ENCODE assay signal across 19 cellular contexts in the genomic region with DNA sequence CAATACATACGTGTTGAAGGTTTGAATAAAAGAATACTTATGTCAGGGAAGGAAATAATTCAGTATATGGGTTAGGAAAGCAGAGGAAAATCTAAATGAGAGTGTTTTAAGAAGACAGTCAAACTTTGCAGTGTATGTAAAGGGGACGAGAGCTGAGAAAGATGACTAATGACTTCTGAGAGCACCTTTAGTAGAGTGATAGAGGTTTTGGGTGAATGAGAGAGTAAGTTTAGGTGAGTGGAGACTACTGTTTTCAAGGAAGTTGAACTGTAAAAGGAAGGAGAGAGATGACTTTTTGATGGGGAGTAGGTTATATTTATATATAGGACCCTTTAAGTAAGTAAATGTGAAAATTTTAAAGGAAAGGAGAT. TPM values are rescaled to one million over a fixed set of nuclear protein-coding genes. Genes with fewer than 3 reads are reported as not detected.
DNase-seq lines count a peak whose midpoint lies in the region; ATAC-seq, FAIRE-seq and TF ChIP-seq lines count a peak whose summit lies in the region.
"Had no signal": no experiment of that assay in that cellular context is flagged by ENCODE, and none has a peak within 500 bp of the region (broad histone marks: within the 10 kb centered on the region; RNA-seq: fewer than 3 reads in every experiment).

No MANE protein-coding gene starts in this region.

- no peak for TF ChIP-seq EP300 in K562 (IDR thresholded peaks at IDR 0.05; ENCODE audit: low read length)
- TF ChIP-seq EP300 in HepG2 (IDR thresholded peaks at IDR 0.05; ENCODE audit: low read depth in 2 of 2, low read length in 2 of 2) = no peak
- TF ChIP-seq EP300 in HepG2 (CRISPR knock-in tag; IDR thresholded peaks at IDR 0.05; ENCODE audit: borderline replicate concordance) = no peak

- H3K9me3 Mint-ChIP-seq in activated CD8-positive, alpha-beta T cell treated with anti-CD3 and anti-CD28 coated beads for 36 hours = no peaks in the 10 kb centered on the region
- no peaks in the 10 kb centered on the region for H3K9me3 Mint-ChIP-seq in activated CD8-positive, alpha-beta T cell treated with anti-CD3 and anti-CD28 coated beads, Interleukin-2, amount 10 ng/mL, durations not matched to agents 7 days and 5 days (ENCODE audit: insufficient read depth)
- H3K9me3 Mint-ChIP-seq: CD4-positive, CD25-positive, alpha-beta regulatory T cell; type B pancreatic cell had no signal

- FAIRE-seq in K562 (lab: Jason Lieb, UNC) (no peak), HepG2 (lab: Jason Lieb, UNC) (no peak), HTR-8/SVneo (lab: Jason Lieb, UNC) (no peak)
- FAIRE-seq: A549, islet of Langerhans had no signal

- TF ChIP-seq CTCF in activated CD8-positive, alpha-beta T cell treated with anti-CD3 and anti-CD28 coated beads for 36 hours (IDR thresholded peaks at IDR 0.05) = no peak
- no peak for TF ChIP-seq CTCF in PC-3 (conservative IDR thresholded peaks at IDR 0.05; ENCODE audit: low read depth, low read length)
- TF ChIP-seq CTCF in K562 (IDR thresholded peaks at IDR 0.05 in 2 of 3, conservative IDR thresholded peaks at IDR 0.05 in 1 of 3; ENCODE audit: insufficient read depth in 2 of 3, low read depth in 1 of 3, low read length in 3 of 3) = no peak
- TF ChIP-seq CTCF in HepG2 (CRISPR knock-in tag; IDR thresholded peaks at IDR 0.05) = no peak

- H3K9me2 ChIP-seq in PC-3 (replicated peaks; ENCODE audit: low read length) = no peaks in the 10 kb centered on the region

- H3K9me1 ChIP-seq in K562 (ENCODE audit: control insufficient read depth, insufficient read depth, low read length) = no peaks in the 10 kb centered on the region

- H3K4me2 ChIP-seq in PC-3 (ENCODE audit: low read length) (peak overlapping the region; percentile 76), K562 (ENCODE audit: insufficient read depth, low read length) (peak overlapping the region; percentile 3; the same call in 1 of the 2 replicates), skeletal muscle satellite cell (ENCODE audit: low read length) (peak overlapping the region; percentile 69), HepG2 (ENCODE audit: low read depth, low read length) (no peak overlapping the region)
- H3K4me2 ChIP-seq: A549 had no signal

- CTCF ChIA-PET in activated CD8-positive, alpha-beta T cell treated with anti-CD3 and anti-CD28 coated beads for 36 hours (lab: Charles Lee) = interaction anchor here (0.6 to 2.0 kb wide), 5 partner anchors 10 to 438 kb away, joined by 3 to 10 read pairs (median 5); a partner anchor contains a TSS
- CTCF ChIA-PET in activated CD8-positive, alpha-beta T cell treated with anti-CD3 and anti-CD28 coated beads, Interleukin-2, amount 10 ng/mL, durations not matched to agents 7 days and 5 days (lab: Charles Lee) = interaction anchor here (0.8 to 2.2 kb wide), 3 partner anchors 10 to 439 kb away, joined by 4 to 7 read pairs (median 6); a partner anchor contains a TSS
- CTCF ChIA-PET in PC-3 (lab: Charles Lee) = interaction anchor here (0.6 to 1.1 kb wide), 3 partner anchors 192 to 1083 kb away, joined by 3 to 4 read pairs (median 3); no protein-coding TSS in a partner anchor
- CTCF ChIA-PET in K562 (lab: Yijun Ruan, JAX; ENCODE audit: low intra/inter-chr PET ratio) = no interaction called here
- CTCF ChIA-PET in HepG2 (lab: Yijun Ruan, JAX; ENCODE audit: low intra/inter-chr PET ratio, low total read pairs) = no interaction called here

- POLR2A ChIA-PET in activated CD8-positive, alpha-beta T cell treated with anti-CD3 and anti-CD28 coated beads for 36 hours (lab: Charles Lee) = interaction anchor here (1.1 to 1.3 kb wide), 2 partner anchors 10 to 207 kb away, joined by 3 to 7 read pairs; a partner anchor contains a TSS
- POLR2A ChIA-PET in activated CD8-positive, alpha-beta T cell treated with anti-CD3 and anti-CD28 coated beads, Interleukin-2, amount 10 ng/mL, durations not matched to agents 7 days and 5 days (lab: Charles Lee) = interaction anchor here (2.3 kb wide), 1 partner anchor 9 kb away, joined by 12 read pairs; a partner anchor contains a TSS
- POLR2A ChIA-PET in PC-3 (lab: Charles Lee; ENCODE audit: unreplicated experiment) = interaction anchor here (0.6 to 1.9 kb wide), 4 partner anchors 10 to 271 kb away, joined by 3 to 20 read pairs (median 9); a partner anchor contains a TSS
- POLR2A ChIA-PET in K562 (lab: Yijun Ruan, JAX) = interaction anchor here (1.0 to 3.1 kb wide), 2 partner anchors 10 to 131 kb away, joined by 4 to 20 read pairs; a partner anchor contains a TSS
- POLR2A ChIA-PET in HepG2 (lab: Yijun Ruan, JAX) = interaction anchor here (2.5 kb wide), 1 partner anchor 10 kb away, joined by 13 read pairs; a partner anchor contains a TSS

- in situ Hi-C loops in K562 (cut with MboI) = no loop called here
- in situ Hi-C loops in HepG2 (cut with HindIII; ENCODE audit: extremely low pct_ligation_motif_present, low pct_unique_long_range_greater_than_20kb) = no loop called here

- H3K4me1 ChIP-seq in PC-3 (ENCODE audit: insufficient read depth, low read length) = peaks cover 36% of the 10 kb centered on the region
- H3K4me1 ChIP-seq in K562 (replicated peaks in 1 of 2; ENCODE audit: control insufficient read depth in 2 of 2, insufficient read depth in 2 of 2, low read length in 2 of 2) = peaks cover 0 to 35% of the 10 kb centered on the region in 2 experiments; a peak in 3 of 5 replicates
- H3K4me1 ChIP-seq in skeletal muscle satellite cell (ENCODE audit: control insufficient read depth, insufficient read depth, low read length) = peaks cover 42% of the 10 kb centered on the region
- peaks cover 6% of the 10 kb centered on the region for H3K4me1 ChIP-seq in HepG2 (ENCODE audit: insufficient read depth, low read length)
- H3K4me1 ChIP-seq: A549, colonic mucosa had no signal

- TSS peak; percentile 18 for BruUV-seq in PC-3 (replicated peaks; lab: Mats Ljungman, UMichigan)
- BruUV-seq in K562 (replicated peaks; lab: Mats Ljungman, UMichigan) = no TSS peak
- BruUV-seq in HepG2 (replicated peaks; lab: Mats Ljungman, UMichigan) = no TSS peak

- H3K9ac ChIP-seq in PC-3 (ENCODE audit: low read length) (no peak overlapping the region), K562 (ENCODE audit: insufficient read depth in 1 of 2, low read depth in 2 of 2, low read length in 2 of 2) (no peak overlapping the region), skeletal muscle satellite cell (ENCODE audit: low read depth, low read length) (peak overlapping the region; percentile 23), HepG2 (ENCODE audit: insufficient read depth, low read depth, low read length) (no peak overlapping the region)

- peak overlapping the region; percentile 45 for H3K4me3 ChIP-seq in PC-3 (ENCODE audit: low read length)
- H3K4me3 ChIP-seq in K562 = no peak overlapping the region
- H3K4me3 ChIP-seq in skeletal muscle satellite cell (ENCODE audit: low read length) = peak overlapping the region; percentile 26
- no peak overlapping the region for H3K4me3 ChIP-seq in HepG2 (replicated peaks in 1 of 3; ENCODE audit: insufficient read depth in 1 of 3, low read depth in 2 of 3, low read length in 3 of 3)
- H3K4me3 ChIP-seq: A549, colonic mucosa, heart right ventricle had no signal

- TF ChIP-seq POLR2A in K562 (conservative IDR thresholded peaks at IDR 0.05) (no peak), HepG2 (IDR thresholded peaks at IDR 0.05; ENCODE audit: insufficient read depth in 1 of 2, low read depth in 2 of 2, low read length in 2 of 2) (no peak)

- H3K79me2 ChIP-seq in PC-3 (ENCODE audit: low read length) (peaks cover 79% of the 10 kb centered on the region), K562 (ENCODE audit: control insufficient read depth, insufficient read depth, low read length) (peaks cover 93% of the 10 kb centered on the region), HepG2 (ENCODE audit: insufficient read depth, low read length) (peaks cover 89% of the 10 kb centered on the region)

- H3K9me3 ChIP-seq in PC-3 (ENCODE audit: low read length) = no peaks in the 10 kb centered on the region
- no peaks in the 10 kb centered on the region for H3K9me3 ChIP-seq in K562 (replicated peaks; ENCODE audit: control insufficient read depth, insufficient read depth, low read depth, low read length)
- no peaks in the 10 kb centered on the region for H3K9me3 ChIP-seq in skeletal muscle satellite cell (replicated peaks; ENCODE audit: low read length)
- H3K9me3 ChIP-seq in HepG2 (ENCODE audit: low read length) = no peaks in the 10 kb centered on the region
- H3K9me3 ChIP-seq: A549, colonic mucosa, heart right ventricle, neutrophil had no signal

- H3K27me3 ChIP-seq in PC-3 (ENCODE audit: low read length) (no peaks in the 10 kb centered on the region), K562 (ENCODE audit: control insufficient read depth in 2 of 2, insufficient read depth in 2 of 2, low read length in 2 of 2) (no peaks in the 10 kb centered on the region), skeletal muscle satellite cell (ENCODE audit: control insufficient read depth, insufficient read depth, low read length) (no peaks in the 10 kb centered on the region), HepG2 (ENCODE audit: control insufficient read depth in 1 of 2, insufficient read depth in 2 of 2, low read length in 2 of 2) (no peaks in the 10 kb centered on the region)
- H3K27me3 ChIP-seq: colonic mucosa, heart right ventricle, neutrophil had no signal

- DNase-seq in activated CD8-positive, alpha-beta T cell treated with anti-CD3 and anti-CD28 coated beads for 36 hours = no peak
- DNase-seq in activated CD8-positive, alpha-beta T cell treated with anti-CD3 and anti-CD28 coated beads, Interleukin-2, amount 10 ng/mL, durations not matched to agents 7 days and 5 days = no peak
- DNase-seq in PC-3 (peak; percentile 45), K562 (ENCODE audit: extremely low read depth in 1 of 4, low spot score in 3 of 4) (peak in 1 of 4 experiments; percentile 18), HepG2 (ENCODE audit: low spot score) (no peak), HTR-8/SVneo (ENCODE audit: insufficient read length, low spot score) (no peak), NCI-H345 treated with DMSO at 0.1 percent for 48 hours (lab: John Stamatoyannopoulos, UW; ENCODE audit: unreplicated experiment) (no peak)
- DNase-seq: aorta; CD4-positive, CD25-positive, alpha-beta regulatory T cell; colonic mucosa; DMS79; heart right ventricle; NCI-H2029 treated with DMSO at 0.1 percent for 48 hours had no signal

- intact Hi-C loops in activated CD8-positive, alpha-beta T cell treated with anti-CD3 and anti-CD28 coated beads for 36 hours (cut with micrococcal nuclease) = no loop called here
- intact Hi-C loops in PC-3 (cut with micrococcal nuclease) (no loop called here), K562 (cut with micrococcal nuclease) (no loop called here), HepG2 (cut with micrococcal nuclease; ENCODE audit: unreplicated experiment) (no loop called here)

- H3K27ac ChIP-seq in PC-3 (ENCODE audit: low read length) (peak overlapping the region; percentile 69), K562 (ENCODE audit: extremely low read depth, low read depth, low read length) (no peak overlapping the region), HepG2 (ENCODE audit: extremely low read length, insufficient read depth, low read length) (no peak overlapping the region)
- H3K27ac ChIP-seq: A549, colonic mucosa, heart right ventricle, neutrophil had no signal

- no peak for TF ChIP-seq RAD21 in K562 (CRISPR knock-in tag; conservative IDR thresholded peaks at IDR 0.05 in 1 of 2, IDR thresholded peaks at IDR 0.05 in 1 of 2)
- no peak for TF ChIP-seq RAD21 in HepG2 (CRISPR knock-in tag; IDR thresholded peaks at IDR 0.05)

- WGBS in K562 (ENCODE audit: insufficient coverage, low coverage, missing lambda C conversion rate) = 8% methylated on average over 2 of the region's 2 CpGs
- WGBS in HepG2 (ENCODE audit: low lambda C conversion rate) = 99% methylated on average over 2 of the region's 2 CpGs

- H3K27me3 Mint-ChIP-seq in activated CD8-positive, alpha-beta T cell treated with anti-CD3 and anti-CD28 coated beads for 36 hours = no peaks in the 10 kb centered on the region
- H3K27me3 Mint-ChIP-seq in activated CD8-positive, alpha-beta T cell treated with anti-CD3 and anti-CD28 coated beads, Interleukin-2, amount 10 ng/mL, durations not matched to agents 7 days and 5 days (ENCODE audit: low read depth) = no peaks in the 10 kb centered on the region
- H3K27me3 Mint-ChIP-seq: CD4-positive, CD25-positive, alpha-beta regulatory T cell; type B pancreatic cell had no signal

- H3K36me3 ChIP-seq in PC-3 (ENCODE audit: low read depth, low read length) = no peaks in the 10 kb centered on the region
- H3K36me3 ChIP-seq in K562 (ENCODE audit: control insufficient read depth, insufficient read depth, low read length) = peaks cover 5% of the 10 kb centered on the region; the same call in 1 of the 3 replicates
- no peaks in the 10 kb centered on the region for H3K36me3 ChIP-seq in skeletal muscle satellite cell (ENCODE audit: insufficient read depth, low read length)
- H3K36me3 ChIP-seq in HepG2 (replicated peaks in 1 of 2; ENCODE audit: control insufficient read depth in 1 of 2, insufficient read depth in 2 of 2, low read length in 2 of 2) = no peaks in the 10 kb centered on the region; a peak in 1 of 5 replicates
- H3K36me3 ChIP-seq: colonic mucosa, heart right ventricle, neutrophil had no signal

- H3K36me3 Mint-ChIP-seq in activated CD8-positive, alpha-beta T cell treated with anti-CD3 and anti-CD28 coated beads for 36 hours (ENCODE audit: low read depth) = no peaks in the 10 kb centered on the region
- H3K36me3 Mint-ChIP-seq in activated CD8-positive, alpha-beta T cell treated with anti-CD3 and anti-CD28 coated beads, Interleukin-2, amount 10 ng/mL, durations not matched to agents 7 days and 5 days (ENCODE audit: low read depth) = no peaks in the 10 kb centered on the region
- H3K36me3 Mint-ChIP-seq: type B pancreatic cell had no signal

- H2AFZ ChIP-seq in PC-3 (ENCODE audit: low read length) = no peak overlapping the region
- H2AFZ ChIP-seq in K562 (ENCODE audit: low read depth, low read length) = no peak overlapping the region
- no peak overlapping the region for H2AFZ ChIP-seq in HepG2 (ENCODE audit: low read length)

- no peaks in the 10 kb centered on the region for H3F3A ChIP-seq in PC-3 (ENCODE audit: low read length, unreplicated experiment)

- no peaks in the 10 kb centered on the region for H4K20me1 ChIP-seq in PC-3 (ENCODE audit: low read length)
- peaks cover 32% of the 10 kb centered on the region for H4K20me1 ChIP-seq in K562 (replicated peaks; ENCODE audit: control insufficient read depth, insufficient read depth, low read length)
- peaks cover 10% of the 10 kb centered on the region; the same call in 1 of the 2 replicates for H4K20me1 ChIP-seq in HepG2 (ENCODE audit: insufficient read depth, low read length)

- peak overlapping the region; percentile 20 for H3K4me3 Mint-ChIP-seq in activated CD8-positive, alpha-beta T cell treated with anti-CD3 and anti-CD28 coated beads for 36 hours
- no peak overlapping the region for H3K4me3 Mint-ChIP-seq in activated CD8-positive, alpha-beta T cell treated with anti-CD3 and anti-CD28 coated beads, Interleukin-2, amount 10 ng/mL, durations not matched to agents 7 days and 5 days
- H3K4me3 Mint-ChIP-seq: CD4-positive, CD25-positive, alpha-beta regulatory T cell; type B pancreatic cell had no signal

- peak; percentile 86 for ATAC-seq in activated CD8-positive, alpha-beta T cell treated with anti-CD3 and anti-CD28 coated beads for 36 hours
- no peak for ATAC-seq in activated CD8-positive, alpha-beta T cell treated with anti-CD3 and anti-CD28 coated beads, Interleukin-2, amount 10 ng/mL, durations not matched to agents 7 days and 5 days
- ATAC-seq in PC-3 = peak; percentile 25
- ATAC-seq in K562 = peak; percentile 74
- no peak for ATAC-seq in HepG2
- ATAC-seq: A549, sciatic nerve had no signal

- peaks cover 47% of the 10 kb centered on the region for H3K4me1 Mint-ChIP-seq in activated CD8-positive, alpha-beta T cell treated with anti-CD3 and anti-CD28 coated beads for 36 hours (ENCODE audit: low read depth)
- peaks cover 6% of the 10 kb centered on the region for H3K4me1 Mint-ChIP-seq in activated CD8-positive, alpha-beta T cell treated with anti-CD3 and anti-CD28 coated beads, Interleukin-2, amount 10 ng/mL, durations not matched to agents 7 days and 5 days (ENCODE audit: low read depth)

- peak overlapping the region; percentile 81 for H3K27ac Mint-ChIP-seq in activated CD8-positive, alpha-beta T cell treated with anti-CD3 and anti-CD28 coated beads for 36 hours
- H3K27ac Mint-ChIP-seq in activated CD8-positive, alpha-beta T cell treated with anti-CD3 and anti-CD28 coated beads, Interleukin-2, amount 10 ng/mL, durations not matched to agents 7 days and 5 days = no peak overlapping the region

RNA-seq across cellular contexts. Expression of a gene that starts 9.4 kb away (rescaled TPM):
- 10 to 100 TPM; 14.4 to 20.5 TPM for total RNA-seq in activated CD8-positive, alpha-beta T cell treated with anti-CD3 and anti-CD28 coated beads for 36 hours
- total RNA-seq in activated CD8-positive, alpha-beta T cell treated with anti-CD3 and anti-CD28 coated beads, Interleukin-2, amount 10 ng/mL, durations not matched to agents 7 days and 5 days = 10 to 100 TPM; 28.6 to 29.3 TPM
- total RNA-seq in PC-3 (2014; rRNA removed) (25.6 and 37.9 TPM in 2 replicates), K562 (2014; rRNA removed) (26.7 and 28.0 TPM in 2 replicates), K562 (2014; rRNA removed; fragmentation: Illumina TruSeq; extraction: Trizol) (48.7 and 56.5 TPM in 2 replicates), K562 (2015; rRNA removed; fragmentation: Illumina TruSeq; extraction: Trizol) (32.0 and 35.2 TPM in 2 replicates), K562 (2021) (42.8 and 48.2 TPM in 2 replicates), HepG2 (2016; rRNA removed; fragmentation: Illumina TruSeq; extraction: Trizol) (28.7 and 44.5 TPM in 2 replicates)
- 86.1 and 137 TPM in 2 replicates for total RNA-seq in K562 (2011; cell fraction: chromatin; rRNA removed; ENCODE audit: low replicate concordance)
- total RNA-seq in K562 (2011; cell fraction: nucleolus; rRNA removed) = 23.0 and 30.1 TPM in 2 replicates
- 48.8 and 56.6 TPM in 2 replicates for total RNA-seq in K562 (2011; cell fraction: nucleoplasm; rRNA removed)
- polyA plus RNA-seq in K562 (2011; rRNA removed) (75.2 and 85.8 TPM in 2 replicates), K562 (2014; fragmentation: Illumina TruSeq; extraction: Trizol) (24.4 and 29.0 TPM in 2 replicates), K562 (2014; fragmentation: Nextera tagmentation; extraction: Ambion mirVana) (10 to 100 TPM; 43.7 to 49.3 TPM), K562 (2014; rRNA removed) (23.4 and 25.8 TPM in 2 replicates), HepG2 (2011; rRNA removed) (26.5 and 35.4 TPM in 2 replicates)
- polyA plus RNA-seq in K562 (2011; cell fraction: cytosol; rRNA removed) = 13.5 and 23.4 TPM in 2 replicates
- 27.0 and 42.7 TPM in 2 replicates for polyA plus RNA-seq in K562 (2011; cell fraction: nucleus; rRNA removed)
- 20.5 and 23.1 TPM in 2 replicates for polyA plus RNA-seq in K562 (2012)
- 104 and 139 TPM in 2 replicates for polyA minus RNA-seq in K562 (2011; rRNA and poly(A)+ RNA removed)
- polyA minus RNA-seq in K562 (2011; cell fraction: cytosol; rRNA and poly(A)+ RNA removed) = 35.6 and 41.3 TPM in 2 replicates
- 27.5 and 53.5 TPM in 2 replicates for polyA minus RNA-seq in K562 (2011; cell fraction: nucleus; rRNA and poly(A)+ RNA removed)
- total RNA-seq in skeletal muscle satellite cell (2012; rRNA removed) = 55.0 and 55.3 TPM in 2 replicates
- 5.2 and 5.6 TPM in 2 replicates for total RNA-seq in HepG2 (2016; cell fraction: cytosol; rRNA removed; fragmentation: Illumina TruSeq; extraction: Trizol; ENCODE audit: low read depth)
- 29.0 and 42.5 TPM in 2 replicates for total RNA-seq in HepG2 (2016; cell fraction: insoluble cytoplasmic fraction; rRNA removed; fragmentation: Illumina TruSeq; extraction: Trizol)
- total RNA-seq in HepG2 (2016; cell fraction: membrane; rRNA removed; fragmentation: Illumina TruSeq; extraction: Trizol) = 9.4 and 12.5 TPM in 2 replicates
- total RNA-seq in HepG2 (2016; cell fraction: nucleus; rRNA removed; fragmentation: Illumina TruSeq; extraction: Trizol) = 35.8 and 37.8 TPM in 2 replicates
- polyA plus RNA-seq in HepG2 (2011; cell fraction: cytosol; rRNA removed) = 8.8 and 13.6 TPM in 2 replicates
- 13.1 and 13.7 TPM in 2 replicates for polyA plus RNA-seq in HepG2 (2011; cell fraction: nucleus; rRNA removed)
- polyA plus RNA-seq in HepG2 (2012) = 26.0 and 27.5 TPM in 2 replicates
- 1.2 and 1.3 TPM in 2 replicates for polyA plus RNA-seq in HepG2 (2016; cell fraction: cytosol; fragmentation: Illumina TruSeq; extraction: Trizol; ENCODE audit: low read depth)
- polyA plus RNA-seq in HepG2 (2016; cell fraction: insoluble cytoplasmic fraction; fragmentation: Illumina TruSeq; extraction: Trizol; ENCODE audit: low read depth) = 22.6 and 26.1 TPM in 2 replicates
- 4.5 and 4.6 TPM in 2 replicates for polyA plus RNA-seq in HepG2 (2016; cell fraction: membrane; fragmentation: Illumina TruSeq; extraction: Trizol; ENCODE audit: low read depth)
- 24.7 and 25.8 TPM in 2 replicates for polyA plus RNA-seq in HepG2 (2016; cell fraction: nucleus; fragmentation: Illumina TruSeq; extraction: Trizol; ENCODE audit: insufficient read depth, low read depth)
- 22.9 and 28.9 TPM in 2 replicates for polyA minus RNA-seq in HepG2 (2011; rRNA and poly(A)+ RNA removed; ENCODE audit: low replicate concordance)
- 25.6 and 28.5 TPM in 2 replicates for polyA minus RNA-seq in HepG2 (2011; cell fraction: cytosol; rRNA and poly(A)+ RNA removed)
- 66.4 and 71.1 TPM in 2 replicates for polyA minus RNA-seq in HepG2 (2011; cell fraction: nucleus; rRNA and poly(A)+ RNA removed)

Comparison
In these comparisons a context has a peak if more than half of its experiments do, and no peak if none do; other contexts are left out.
1. ATAC-seq: peak in activated CD8-positive, alpha-beta T cell treated with anti-CD3 and anti-CD28 coated beads for 36 hours (single experiment), PC-3 (single experiment) and K562 (single experiment); none in activated CD8-positive, alpha-beta T cell treated with anti-CD3 and anti-CD28 coated beads, Interleukin-2, amount 10 ng/mL, durations not matched to agents 7 days and 5 days (single experiment) and HepG2 (single experiment).
2. H3K4me3 ChIP-seq: peak in PC-3 (single experiment) and skeletal muscle satellite cell (single experiment); none in K562 (single experiment) and HepG2 (0 of 3).
3. CTCF ChIA-PET loops: an anchor here in activated CD8-positive, alpha-beta T cell treated with anti-CD3 and anti-CD28 coated beads for 36 hours (0.6 to 2.0 kb wide), activated CD8-positive, alpha-beta T cell treated with anti-CD3 and anti-CD28 coated beads, Interleukin-2, amount 10 ng/mL, durations not matched to agents 7 days and 5 days (0.8 to 2.2 kb wide) and PC-3 (0.6 to 1.1 kb wide); none called in K562 and HepG2.